3 cellular contexts compared by ENCODE assay signal in genomic region chr9:102769307-102769706, GRCh38.
"Had no signal": no experiment of that assay in that cellular context is flagged by ENCODE, and none has a peak within 500 bp of the region (broad histone marks: within the 10 kb centered on the region; RNA-seq: fewer than 3 reads in every experiment).

No MANE protein-coding gene starts in this region.

- ATAC-seq: GM12878 had no signal

- DNase-seq: GDM1, GF-D8 had no signal

- H3K4me3 ChIP-seq: GM12878 had no signal
